In genomic region chr9:99253772-99254431, GRCh38 we compare ENCODE assay signal across 9 cellular contexts. TPM values are rescaled to one million over a fixed set of nuclear protein-coding genes. Genes with fewer than 3 reads are reported as not detected.
DNase-seq lines count a peak whose midpoint lies in the region; ATAC-seq, FAIRE-seq and TF ChIP-seq lines count a peak whose summit lies in the region.
"Had no signal": no experiment of that assay in that cellular context is flagged by ENCODE, and none has a peak within 500 bp of the region (broad histone marks: within the 10 kb centered on the region; RNA-seq: fewer than 3 reads in every experiment).

No MANE protein-coding gene starts in this region.

- TF ChIP-seq CTCF in keratinocyte (optimal IDR thresholded peaks at IDR 0.05 in 1 of 3, IDR thresholded peaks at IDR 0.05 in 1 of 3, conservative IDR thresholded peaks at IDR 0.05 in 1 of 3; ENCODE audit: extremely low read depth in 1 of 3, insufficient read depth in 2 of 3, low read length in 3 of 3), result peak in 1 of 3 experiments; percentile 14

- peaks cover 4% of the 10 kb centered on the region for H3K27me3 ChIP-seq in keratinocyte (ENCODE audit: control insufficient read depth, extremely low read depth, insufficient read depth, low read length)

- FAIRE-seq in keratinocyte (lab: Jason Lieb, UNC), result peak; percentile 71

- dilution Hi-C loops in keratinocyte (cut with MboI; ENCODE audit: extremely low pct_ligation_motif_present, low sequenced_read_pairs), result no loop called here

- DNase-seq in activated CD8-positive, alpha-beta memory T cell treated with anti-CD3 and anti-CD28 coated beads for 1 hour (ENCODE audit: extremely low read depth in 1 of 2, low read depth in 1 of 2), result peak; percentile 11 to 19
- DNase-seq in keratinocyte (ENCODE audit: low read depth, low spot score), result peak; percentile 45
- DNase-seq in superior temporal gyrus (ENCODE audit: extremely low spot score), result peak; percentile 86
- no peak for DNase-seq in SW480 (ENCODE audit: low spot score)
- DNase-seq in mucosa of gallbladder (ENCODE audit: low spot score), result no peak
- DNase-seq in cerebellar cortex (ENCODE audit: low spot score), result no peak

- H4K20me1 ChIP-seq in keratinocyte (ENCODE audit: control insufficient read depth, extremely low read depth, insufficient read depth, low read length), result no peaks in the 10 kb centered on the region

- H3K9me3 ChIP-seq in keratinocyte (ENCODE audit: control insufficient read depth, low read depth, low read length), result no peaks in the 10 kb centered on the region

- H3K9ac ChIP-seq in keratinocyte (ENCODE audit: control insufficient read depth, extremely low read depth, insufficient read depth, low read length), result peak overlapping the region; percentile 26

- H3K9me1 ChIP-seq in keratinocyte (ENCODE audit: control insufficient read depth, extremely low read depth, insufficient read depth, low read length), result no peaks in the 10 kb centered on the region

- H3K4me1 ChIP-seq in keratinocyte (ENCODE audit: control insufficient read depth, extremely low read depth, insufficient read depth, low read length), result peaks cover 7% of the 10 kb centered on the region

- H3K27ac ChIP-seq in keratinocyte (ENCODE audit: control insufficient read depth, insufficient read depth, low read length), result no peak overlapping the region

- H3K36me3 ChIP-seq in keratinocyte (ENCODE audit: control insufficient read depth in 2 of 2, extremely low read depth in 1 of 2, insufficient read depth in 2 of 2, low read length in 2 of 2), result no peaks in the 10 kb centered on the region

- ATAC-seq in GM19372 (IDR thresholded peaks at IDR 0.05; ENCODE audit: low read depth, unreplicated experiment) (peak; percentile 79), HG03354 (IDR thresholded peaks at IDR 0.05; ENCODE audit: poor library complexity, severe bottlenecking, unreplicated experiment) (peak; percentile 90)
- ATAC-seq: right cardiac atrium had no signal

- H3K4me2 ChIP-seq in keratinocyte (ENCODE audit: control insufficient read depth, extremely low read depth, insufficient read depth, low read depth, low read length), result peak overlapping the region; percentile 58

- H3K4me3 ChIP-seq in keratinocyte (ENCODE audit: control insufficient read depth in 2 of 3, extremely low read depth in 1 of 3, insufficient read depth in 2 of 3, low read depth in 1 of 3, low read length in 3 of 3), result peak overlapping the region in 1 of 3 experiments; percentile 15

- H3K79me2 ChIP-seq in keratinocyte (ENCODE audit: control insufficient read depth, insufficient read depth, low read length), result no peaks in the 10 kb centered on the region

- H2AFZ ChIP-seq in keratinocyte (ENCODE audit: control insufficient read depth, low read length), result peak overlapping the region; percentile 30

RNA-seq across cellular contexts. Expression of gene SEC61B, which starts 31.8 kb away (rescaled TPM):
- 182 to 207 TPM (median 199 TPM) in 3 replicates for polyA plus RNA-seq in keratinocyte
- polyA plus RNA-seq in keratinocyte (2011; ENCODE audit: low read depth), result 15.1 TPM
- 158 and 189 TPM in 2 replicates for polyA plus RNA-seq in keratinocyte (2011; cell fraction: cytosol; rRNA removed)
- 83.2 and 94.3 TPM in 2 replicates for polyA plus RNA-seq in keratinocyte (2011; cell fraction: nucleus; rRNA removed)
- polyA plus RNA-seq in keratinocyte (2012; ENCODE audit: low replicate concordance), result 178 and 286 TPM in 2 replicates
- polyA minus RNA-seq in keratinocyte, result 18.0 to 73.7 TPM (median 54.0 TPM) in 3 replicates
- 57.2 TPM for polyA minus RNA-seq in keratinocyte (2011; cell fraction: cytosol; rRNA and poly(A)+ RNA removed)
- polyA minus RNA-seq in keratinocyte (2011; cell fraction: nucleus; rRNA and poly(A)+ RNA removed), result 18.0 and 23.0 TPM in 2 replicates
- 123 TPM for total RNA-seq in mucosa of gallbladder

RNA-seq across cellular contexts. Expression of gene ALG2, which starts 32.2 kb away (rescaled TPM):
- polyA plus RNA-seq in keratinocyte, result 48.2 to 57.1 TPM (median 50.9 TPM) in 3 replicates
- 6.3 TPM for polyA plus RNA-seq in keratinocyte (2011; ENCODE audit: low read depth)
- 27.8 and 50.3 TPM in 2 replicates for polyA plus RNA-seq in keratinocyte (2011; cell fraction: cytosol; rRNA removed)
- 76.5 and 87.7 TPM in 2 replicates for polyA plus RNA-seq in keratinocyte (2011; cell fraction: nucleus; rRNA removed)
- polyA plus RNA-seq in keratinocyte (2012; ENCODE audit: low replicate concordance), result 25.0 and 31.5 TPM in 2 replicates
- polyA minus RNA-seq in keratinocyte, result 15.0 to 37.4 TPM (median 30.8 TPM) in 3 replicates
- 37.4 TPM for polyA minus RNA-seq in keratinocyte (2011; cell fraction: cytosol; rRNA and poly(A)+ RNA removed)
- 54.7 and 64.1 TPM in 2 replicates for polyA minus RNA-seq in keratinocyte (2011; cell fraction: nucleus; rRNA and poly(A)+ RNA removed)
- total RNA-seq in mucosa of gallbladder, result 43.1 TPM

Comparison
In these comparisons a context has a peak if more than half of its experiments do, and no peak if none do; other contexts are left out.
1. DNase-seq: peak in activated CD8-positive, alpha-beta memory T cell treated with anti-CD3 and anti-CD28 coated beads for 1 hour (2 of 2), keratinocyte (single experiment) and superior temporal gyrus (single experiment); none in SW480 (single experiment), mucosa of gallbladder (single experiment) and cerebellar cortex (single experiment).